1 cellular context compared by ENCODE assay signal in genomic region chr19:8366961-8367326, GRCh38.
TF ChIP-seq lines count a peak whose summit lies in the region.

No MANE protein-coding gene starts in this region.

TF ChIP-seq in endothelial cell of umbilical vein, 7 proteins besides CTCF, POLR2A, EP300 and RAD21 (continued from another document):
- TF ChIP-seq GATA2 (IDR thresholded peaks at IDR 0.05; ENCODE audit: insufficient read depth, insufficient read length, low read depth, low read length): no peak
